ENCODE assay signal across 8 cellular contexts in the genomic region with DNA sequence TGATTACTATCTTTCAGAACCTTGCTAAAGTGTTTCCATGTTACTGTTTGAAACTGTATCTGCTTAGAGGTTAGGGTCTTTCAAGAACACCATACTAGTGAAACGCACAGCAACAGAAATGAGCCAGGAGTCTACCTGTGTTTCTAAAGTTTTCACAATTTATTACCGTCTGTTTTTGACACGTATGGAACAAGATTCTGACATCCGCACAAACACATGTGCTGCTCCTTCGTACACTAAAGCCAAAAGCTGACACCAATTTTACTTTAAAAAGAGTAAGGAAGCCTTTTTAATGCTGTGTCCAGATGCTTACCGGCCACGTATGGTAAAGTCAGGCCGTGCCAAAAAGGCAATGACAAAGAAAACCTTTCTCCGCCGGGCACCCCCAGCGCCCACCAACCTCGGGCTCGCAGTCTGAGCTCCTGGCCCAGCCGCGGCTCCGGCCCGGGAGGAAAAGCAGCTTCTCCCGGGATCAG. TPM values are rescaled to one million over a fixed set of nuclear protein-coding genes. Genes with fewer than 3 reads are reported as not detected.
DNase-seq lines count a peak whose midpoint lies in the region; ATAC-seq, FAIRE-seq and TF ChIP-seq lines count a peak whose summit lies in the region.

No MANE protein-coding gene starts in this region.

- H3K4me1 ChIP-seq in A549 (peaks cover 40% of the 10 kb centered on the region), right cardiac atrium (ENCODE audit: control insufficient read depth, insufficient read depth, low read length) (no peaks in the 10 kb centered on the region)

- H3K36me3 Mint-ChIP-seq in T-cell, result peaks cover 37% of the 10 kb centered on the region
- peaks cover 26 to 52% of the 10 kb centered on the region in 2 donors for H3K36me3 Mint-ChIP-seq in stimulated activated naive B cell treated with anti-CD40 and anti-IgM and Interleukin-4, amounts not matched to agents 10 μg/mL and 1 μg/mL and 100 μg/mL, for 72 hours

- POLR2A ChIA-PET in A549 (lab: Yijun Ruan, JAX) (interaction anchor here (0.8 to 1.4 kb wide), 15 partner anchors 8 to 300 kb away, joined by 3 to 24 read pairs (median 5); partner anchors contain the start of genes ERCC6L and PIN4), T-cell (lab: Charles Lee) (interaction anchor here (0.6 to 1.4 kb wide), 5 partner anchors 8 to 169 kb away, joined by 3 to 12 read pairs (median 4); partner anchors contain the start of genes ERCC6L (in 2 of the 2) and PIN4 (in 1 of the 2))

- H3K4me2 ChIP-seq in A549, result peak overlapping the region; percentile 100

- FAIRE-seq in A549 (lab: Jason Lieb, UNC), result no peak

- H3K4me1 Mint-ChIP-seq in T-cell, result peaks cover 45 to 49% (median 49%) of the 10 kb centered on the region in 3 donors
- peaks cover 29 to 32% of the 10 kb centered on the region in 2 donors for H3K4me1 Mint-ChIP-seq in stimulated activated naive B cell treated with anti-CD40 and anti-IgM and Interleukin-4, amounts not matched to agents 10 μg/mL and 1 μg/mL and 100 μg/mL, for 72 hours

- H3K27me3 ChIP-seq in right cardiac atrium (ENCODE audit: control insufficient read depth, insufficient read depth), result no peaks in the 10 kb centered on the region

- H3K4me3 ChIP-seq in A549 (peak overlapping the region; percentile 80), right cardiac atrium (ENCODE audit: low read length) (peak overlapping the region; percentile 97)

- TF ChIP-seq RAD21 in A549 (conservative IDR thresholded peaks at IDR 0.05 in 1 of 2, IDR thresholded peaks at IDR 0.05 in 1 of 2), result no peak

- H3K9me3 ChIP-seq in A549, result no peaks in the 10 kb centered on the region
- no peaks in the 10 kb centered on the region for H3K9me3 ChIP-seq in right cardiac atrium (ENCODE audit: control insufficient read depth, low read length)

- peaks cover 10 to 15% of the 10 kb centered on the region in 2 donors for H3K27me3 Mint-ChIP-seq in T-cell
- peaks cover 6 to 15% of the 10 kb centered on the region in 2 donors for H3K27me3 Mint-ChIP-seq in stimulated activated naive B cell treated with anti-CD40 and anti-IgM and Interleukin-4, amounts not matched to agents 10 μg/mL and 1 μg/mL and 100 μg/mL, for 72 hours

- intact Hi-C loops in right cardiac atrium (cut with DNase I), result no loop called here

- H3K27ac Mint-ChIP-seq in T-cell, result peak overlapping the region; percentile 93
- H3K27ac Mint-ChIP-seq in stimulated activated naive B cell treated with anti-CD40 and anti-IgM and Interleukin-4, amounts not matched to agents 10 μg/mL and 1 μg/mL and 100 μg/mL, for 72 hours, result peak overlapping the region; percentile 99

- no peak for DNase-seq in A549 (ENCODE audit: low read depth in 1 of 2, low spot score in 1 of 2)
- peak in 1 of 34 experiments; percentile 4 for DNase-seq in T-cell
- no peak for DNase-seq in right cardiac atrium
- no peak for DNase-seq in stimulated activated naive B cell treated with anti-CD40 and anti-IgM and Interleukin-4, amounts not matched to agents 10 μg/mL and 1 μg/mL and 100 μg/mL, for 72 hours
- no peak for DNase-seq in stimulated activated CD4-positive, alpha-beta T cell treated with anti-CD3 and anti-CD28 coated beads, Interleukin-12 subunit alpha, Interleukin-12 subunit beta, amount 100 ng/mL, for 4 hours
- DNase-seq in SW 1271 (lab: John Stamatoyannopoulos, UW), result no peak

- no peaks in the 10 kb centered on the region for H3K9me3 Mint-ChIP-seq in T-cell
- no peaks in the 10 kb centered on the region for H3K9me3 Mint-ChIP-seq in stimulated activated naive B cell treated with anti-CD40 and anti-IgM and Interleukin-4, amounts not matched to agents 10 μg/mL and 1 μg/mL and 100 μg/mL, for 72 hours

- no peak for TF ChIP-seq POLR2A in A549 (IDR thresholded peaks at IDR 0.05; ENCODE audit: low read length)

- no peak for TF ChIP-seq EP300 in A549 (IDR thresholded peaks at IDR 0.05)

- H3K27ac ChIP-seq in A549 (peak overlapping the region; percentile 84 to 98), right cardiac atrium (ENCODE audit: low read length) (peak overlapping the region; percentile 70)

- peak overlapping the region; percentile 88 to 89 (median 89) for H3K4me3 Mint-ChIP-seq in T-cell
- H3K4me3 Mint-ChIP-seq in stimulated activated naive B cell treated with anti-CD40 and anti-IgM and Interleukin-4, amounts not matched to agents 10 μg/mL and 1 μg/mL and 100 μg/mL, for 72 hours, result peak overlapping the region; percentile 95

- TF ChIP-seq CTCF in A549 (IDR thresholded peaks at IDR 0.05), result no peak

- CTCF ChIA-PET in A549 (lab: Yijun Ruan, JAX), result interaction anchor here (0.9 to 3.2 kb wide), 11 partner anchors 7 to 264 kb away, joined by 3 to 28 read pairs (median 6); no protein-coding TSS in a partner anchor
- CTCF ChIA-PET in T-cell (lab: Charles Lee), result interaction anchor here (0.6 to 1.4 kb wide), 10 partner anchors 9 to 1424 kb away, joined by 3 to 9 read pairs (median 3); partner anchors contain the start of genes ERCC6L (in 1 of the 2), NAP1L2 (in 1 of the 2) and PIN4 (in 1 of the 2)

- 0% methylated on average over 17 of the region's 18 CpGs for WGBS in A549 (ENCODE audit: missing lambda C conversion rate)
- under 1% methylated on average over 18 of the region's 18 CpGs for WGBS in right cardiac atrium

- no peak for ATAC-seq in A549
- peak; percentile 18 for ATAC-seq in GM19463 (IDR thresholded peaks at IDR 0.05; ENCODE audit: unreplicated experiment)
- ATAC-seq in T-cell (replicated peaks in 1 of 4), result peak in 2 of 4 experiments; percentile 7 to 8
- ATAC-seq in right cardiac atrium, result no peak
- ATAC-seq in stimulated activated naive B cell treated with anti-CD40 and anti-IgM and Interleukin-4, amounts not matched to agents 10 μg/mL and 1 μg/mL and 100 μg/mL, for 72 hours (replicated peaks), result peak in 1 of 2 donors; percentile 30
- ATAC-seq in HG03139 (IDR thresholded peaks at IDR 0.05; ENCODE audit: unreplicated experiment), result no peak

TF ChIP-seq in A549, 52 proteins besides CTCF, POLR2A, EP300 and RAD21:
- 0 out of 2 replicates have a peak, but pooled peaks have one; percentile 3 for TF ChIP-seq RARB (CRISPR knock-in tag; IDR thresholded peaks at IDR 0.05)
- TF ChIP-seq, protein P1, sequence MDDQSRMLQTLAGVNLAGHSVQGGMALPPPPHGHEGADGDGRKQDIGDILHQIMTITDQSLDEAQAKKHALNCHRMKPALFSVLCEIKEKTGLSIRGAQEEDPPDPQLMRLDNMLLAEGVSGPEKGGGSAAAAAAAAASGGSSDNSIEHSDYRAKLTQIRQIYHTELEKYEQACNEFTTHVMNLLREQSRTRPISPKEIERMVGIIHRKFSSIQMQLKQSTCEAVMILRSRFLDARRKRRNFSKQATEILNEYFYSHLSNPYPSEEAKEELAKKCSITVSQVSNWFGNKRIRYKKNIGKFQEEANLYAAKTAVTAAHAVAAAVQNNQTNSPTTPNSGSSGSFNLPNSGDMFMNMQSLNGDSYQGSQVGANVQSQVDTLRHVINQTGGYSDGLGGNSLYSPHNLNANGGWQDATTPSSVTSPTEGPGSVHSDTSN (IDR thresholded peaks at IDR 0.05), result no peak

RNA-seq across cellular contexts. Expression of gene RPS4X, which starts 0.5 kb away (rescaled TPM):
- 1,768 and 2,104 TPM in 2 replicates for polyA plus RNA-seq in A549 (2011; rRNA removed)
- polyA plus RNA-seq in A549 (2012; cell fraction: cytosol; rRNA removed), result 1,651 and 1,698 TPM in 2 replicates
- 457 and 491 TPM in 2 replicates for polyA plus RNA-seq in A549 (2012; cell fraction: nucleus; rRNA removed)
- 1,795 to 1,877 TPM (median 1,866 TPM) in 3 replicates for polyA plus RNA-seq in A549 (2017; fragmentation: RNase III; extraction: RNeasy Plus Mini Kit Qiagen cat#74134 plus additional on column Dnase treatment)
- 666 and 802 TPM in 2 replicates for polyA minus RNA-seq in A549 (2011; rRNA and poly(A)+ RNA removed)
- 1,000 to 10,000 TPM; 1,254 to 2,149 (median 1,425) TPM for total RNA-seq in T-cell
- total RNA-seq in right cardiac atrium, result 100 to 1,000 TPM; 433 to 519 (median 494) TPM
- polyA plus RNA-seq in right cardiac atrium, result 480 TPM

RNA-seq across cellular contexts. Expression of gene CITED1, which starts 29.2 kb away (rescaled TPM):
- polyA plus RNA-seq in A549 (2011; rRNA removed) (0.43 and 0.61 TPM in 2 replicates), A549 (2017; fragmentation: RNase III; extraction: RNeasy Plus Mini Kit Qiagen cat#74134 plus additional on column Dnase treatment) (0.26 to 0.43 TPM (median 0.30 TPM) in 3 replicates), right cardiac atrium (0.36 TPM)
- polyA plus RNA-seq in A549 (2012; cell fraction: cytosol; rRNA removed), result 0.65 and 0.79 TPM in 2 replicates
- 0.47 and 0.56 TPM in 2 replicates for polyA plus RNA-seq in A549 (2012; cell fraction: nucleus; rRNA removed)
- 0.97 TPM in 1 of 2 replicates, not detected in the other for polyA minus RNA-seq in A549 (2011; rRNA and poly(A)+ RNA removed)
- total RNA-seq in T-cell (not detected), right cardiac atrium (under 1 TPM in 1 of 4 donors, not detected in 3; 0.74 TPM)

RNA-seq across cellular contexts. Expression of gene ERCC6L, which starts 37.7 kb away (rescaled TPM):
- 7.6 and 10.4 TPM in 2 replicates for polyA plus RNA-seq in A549 (2011; rRNA removed)
- 3.0 TPM in 2 replicates for polyA plus RNA-seq in A549 (2012; cell fraction: cytosol; rRNA removed)
- polyA plus RNA-seq in A549 (2012; cell fraction: nucleus; rRNA removed), result 1.9 and 2.2 TPM in 2 replicates
- 12.1 to 14.2 TPM (median 13.5 TPM) in 3 replicates for polyA plus RNA-seq in A549 (2017; fragmentation: RNase III; extraction: RNeasy Plus Mini Kit Qiagen cat#74134 plus additional on column Dnase treatment)
- 4.7 and 4.9 TPM in 2 replicates for polyA minus RNA-seq in A549 (2011; rRNA and poly(A)+ RNA removed)
- 1 to 10 TPM in 1 of 5 donors, under 1 TPM in 4; 0.07 to 1.1 (median 0.30) TPM for total RNA-seq in T-cell
- total RNA-seq in right cardiac atrium, result under 1 TPM; 0.06 to 0.11 (median 0.10) TPM
- polyA plus RNA-seq in right cardiac atrium, result not detected
